In the genomic region with DNA sequence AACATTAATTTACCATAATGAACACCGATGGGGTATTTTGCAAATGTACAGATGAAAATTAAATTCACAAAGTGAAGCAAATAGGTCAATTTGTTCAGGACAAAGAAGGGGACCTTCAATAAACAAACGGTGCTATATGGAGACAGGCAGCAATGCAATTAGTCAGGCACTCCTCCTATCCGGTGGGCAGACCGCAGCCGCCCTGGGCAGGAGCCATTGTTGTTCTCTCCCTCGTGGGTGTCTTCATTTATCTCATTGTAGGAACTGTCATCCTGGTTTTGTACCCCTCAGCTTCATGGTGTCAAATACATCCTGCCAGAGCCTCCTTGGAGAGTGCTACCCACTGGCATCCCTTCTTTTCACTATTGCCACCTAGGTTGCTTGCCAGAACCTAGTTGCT, we compare ENCODE assay signal across 30 cellular contexts.
"Had no signal": no experiment of that assay in that cellular context is flagged by ENCODE, and none has a peak within 500 bp of the region (broad histone marks: within the 10 kb centered on the region; RNA-seq: fewer than 3 reads in every experiment).

No MANE protein-coding gene starts in this region.

- DNase-seq: activated B cell treated with CpG ODN at 0.5 μM for 24 hours; activated CD4-positive, alpha-beta T cell treated with anti-CD3 and anti-CD28 coated beads for 48 hours; activated CD4-positive, alpha-beta T cell treated with anti-CD3 and anti-CD28 coated beads, Interleukin-2, amount 50 U/mL, for 1 hour; activated CD4-positive, alpha-beta T cell treated with anti-CD3 and anti-CD28 coated beads, Interleukin-2, amount 50 U/mL, for 48 hours; activated CD8-positive, alpha-beta memory T cell treated with anti-CD3 and anti-CD28 coated beads for 24 hours; activated CD8-positive, alpha-beta T cell treated with anti-CD3 and anti-CD28 coated beads for 36 hours; activated effector memory CD4-positive, alpha-beta T cell treated with Interleukin-2 at 50 U/mL for 16 hours; activated gamma-delta T cell treated with Interleukin-2 at 50 U/mL for 16 hours; activated naive CD4-positive, alpha-beta T cell treated with anti-CD3 and anti-CD28 coated beads, Interleukin-2, amount 50 U/mL, for 16 hours; activated naive CD4-positive, alpha-beta T cell treated with Interleukin-2 at 50 U/mL for 16 hours; activated T-cell treated with anti-CD3 and anti-CD28 coated beads, Interleukin-2, amount 50 U/mL, for 4 hours; amniotic stem cell; anterior cingulate cortex; central memory CD4-positive, alpha-beta T cell; cerebellar nuclear complex; dorsolateral prefrontal cortex; effector memory CD4-positive, alpha-beta T cell; endodermal cell; foreskin fibroblast; head of caudate nucleus; hippocampal formation; T1000; WERI-Rb-1 had no signal

- H3K27ac ChIP-seq: breast epithelium, cardiac muscle cell, coronary artery, dorsolateral prefrontal cortex, WERI-Rb-1 had no signal

- ATAC-seq: activated CD4-positive, CD25-positive, alpha-beta regulatory T cell treated with anti-CD3 and anti-CD28 coated beads, Interleukin-2, amount 50 U/mL, for 24 hours; activated CD8-positive, alpha-beta T cell treated with anti-CD3 and anti-CD28 coated beads for 36 hours; activated T-cell treated with anti-CD3 and anti-CD28 coated beads, Interleukin-2, amount 50 U/mL, for 4 hours; activated T-helper 17 cell treated with anti-CD3 and anti-CD28 coated beads, Interleukin-2, amount 50 U/mL, for 72 hours; esophagus mucosa had no signal

- H3K4me1 ChIP-seq: breast epithelium had no signal

- FAIRE-seq: frontal cortex had no signal

- H3K36me3 ChIP-seq: breast epithelium, cardiac muscle cell, WERI-Rb-1 had no signal

- H3K9me3 ChIP-seq: breast epithelium had no signal

- H3K4me3 ChIP-seq: breast epithelium, cardiac muscle cell, coronary artery, dorsolateral prefrontal cortex had no signal

- H3K27me3 ChIP-seq: cardiac muscle cell had no signal
